Comparison of ENCODE assay signal across 1 cellular context in the genomic region with DNA sequence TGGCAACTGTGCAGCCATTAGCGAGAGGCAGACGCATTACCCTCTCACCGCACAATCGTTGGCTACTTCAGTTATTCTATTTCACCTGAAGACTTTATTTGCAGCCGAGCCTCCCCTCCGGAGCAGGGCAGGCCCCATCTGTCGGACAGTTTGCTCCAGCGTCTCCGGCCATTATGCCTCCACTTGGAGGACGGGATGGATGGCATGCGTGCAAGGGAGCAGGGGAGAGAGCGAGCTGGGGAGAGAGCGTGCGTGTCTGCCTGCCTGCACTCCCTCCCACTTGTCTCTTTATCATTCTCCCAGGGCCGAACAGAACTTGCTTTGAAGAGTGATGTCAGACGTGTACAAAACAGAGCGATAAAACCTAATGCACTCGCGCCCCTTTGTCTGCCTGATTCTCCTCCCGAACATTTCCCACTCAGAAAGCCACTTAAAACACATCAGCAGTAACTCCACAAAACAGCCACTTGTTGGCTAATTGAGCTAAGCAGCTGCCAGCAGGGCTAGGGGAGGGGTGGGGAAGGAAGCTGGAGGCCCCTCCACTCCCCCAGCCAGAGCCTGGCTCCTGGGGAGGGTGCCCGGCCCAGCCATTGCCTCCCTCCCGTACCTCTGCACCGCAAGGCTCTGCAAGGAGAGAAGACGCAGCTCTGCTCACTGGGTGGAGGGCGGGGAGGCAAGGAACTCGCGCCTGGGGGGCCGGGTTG.
A peak's percentile ranks its signal among the peaks of the same experiment; 100 is the strongest.
TF ChIP-seq lines count a peak whose summit lies in the region.

No MANE protein-coding gene starts in this region.

TF ChIP-seq in H1, 55 proteins besides CTCF, POLR2A, EP300 and RAD21 (continued from another document):
- TF ChIP-seq, protein P1, sequence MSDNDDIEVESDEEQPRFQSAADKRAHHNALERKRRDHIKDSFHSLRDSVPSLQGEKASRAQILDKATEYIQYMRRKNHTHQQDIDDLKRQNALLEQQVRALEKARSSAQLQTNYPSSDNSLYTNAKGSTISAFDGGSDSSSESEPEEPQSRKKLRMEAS (IDR thresholded peaks at IDR 0.05), result 0 out of 2 replicates have a peak, but pooled peaks have one; percentile 25
- 0 out of 2 replicates have a peak, but pooled peaks have one; percentile 41 for TF ChIP-seq YY1 (IDR thresholded peaks at IDR 0.05; ENCODE audit: low read depth, low read length)
- peak; percentile 64 for TF ChIP-seq ASH2L (IDR thresholded peaks at IDR 0.05; ENCODE audit: low read length)
- TF ChIP-seq POLR2AphosphoS5 (IDR thresholded peaks at IDR 0.05; ENCODE audit: low read depth, low read length), result peak; percentile 27; the same call in 1 of the 2 replicates
- no peak for TF ChIP-seq RNF2 (IDR thresholded peaks at IDR 0.05; ENCODE audit: borderline replicate concordance, low read depth, low read length, missing control alignments, poor library complexity, severe bottlenecking)
- TF ChIP-seq EZH2 (IDR thresholded peaks at IDR 0.05; ENCODE audit: low read depth, low read length, severe bottlenecking), result peak; percentile 24
